1 cellular context compared by ENCODE assay signal in the genomic region with DNA sequence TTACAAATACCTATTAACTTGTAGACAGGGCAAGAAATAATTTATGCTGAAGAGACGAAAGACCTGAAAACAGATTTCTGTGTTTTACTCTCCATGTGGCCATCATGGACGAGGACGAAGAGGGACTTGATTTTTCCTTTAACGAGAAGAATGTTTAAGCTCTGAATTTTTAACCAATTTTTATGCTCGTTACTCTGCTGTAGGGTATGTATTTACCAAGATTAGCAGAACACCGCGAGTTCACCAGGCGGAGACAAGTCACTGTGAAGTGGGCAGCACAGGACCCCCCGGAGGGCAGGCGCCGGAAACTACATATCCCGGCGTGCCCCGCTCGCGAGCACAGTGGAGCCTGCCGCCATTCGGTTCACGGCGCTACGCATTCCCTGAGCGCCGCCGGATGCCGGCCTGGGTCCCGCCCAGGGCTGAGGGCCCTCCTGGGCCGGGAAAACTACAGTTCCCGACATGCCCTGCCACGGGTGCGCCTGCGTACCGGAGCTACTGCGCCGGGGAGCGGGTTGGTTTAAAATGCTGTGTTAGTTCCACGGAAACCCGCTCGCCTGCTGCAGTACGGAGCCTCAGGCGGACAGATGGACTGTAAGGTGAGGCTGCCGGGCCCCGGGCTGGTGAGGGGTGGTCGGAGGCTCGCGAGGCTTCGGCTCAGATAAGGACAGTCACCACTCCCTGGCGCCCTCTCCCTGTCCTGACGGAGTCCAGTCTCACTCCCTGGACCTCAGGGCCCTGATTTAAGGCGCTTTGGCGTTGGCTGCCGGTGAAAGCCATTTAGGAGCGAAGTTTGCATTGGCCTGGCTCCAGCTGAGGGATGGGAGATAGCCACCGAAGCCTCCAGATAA.
TF ChIP-seq lines count a peak whose summit lies in the region.

Gene CCDC150 (plus strand): TSS at position 536 of the 851 bp plus-strand sequence. CDS start 52 bp downstream, at position 588.

TF ChIP-seq in HepG2, 621 proteins besides CTCF, POLR2A, EP300 and RAD21 (continued from another document and continues in another):
- peak; percentile 91; the same call in 1 of the 2 replicates for TF ChIP-seq ZNF34 (CRISPR knock-in tag; IDR thresholded peaks at IDR 0.05; ENCODE audit: borderline replicate concordance)
- no peak for TF ChIP-seq JUNB (CRISPR knock-in tag; IDR thresholded peaks at IDR 0.05; ENCODE audit: borderline replicate concordance)
- TF ChIP-seq ZNF12 (CRISPR knock-in tag; IDR thresholded peaks at IDR 0.05) = peak; percentile 58
- TF ChIP-seq EZH2 (conservative IDR thresholded peaks at IDR 0.05; ENCODE audit: low read depth, low read length) = no peak
- peak; percentile 74; the same call in 1 of the 2 replicates for TF ChIP-seq MTA1 (CRISPR knock-in tag; IDR thresholded peaks at IDR 0.05; ENCODE audit: borderline replicate concordance)
- TF ChIP-seq, protein P1, sequence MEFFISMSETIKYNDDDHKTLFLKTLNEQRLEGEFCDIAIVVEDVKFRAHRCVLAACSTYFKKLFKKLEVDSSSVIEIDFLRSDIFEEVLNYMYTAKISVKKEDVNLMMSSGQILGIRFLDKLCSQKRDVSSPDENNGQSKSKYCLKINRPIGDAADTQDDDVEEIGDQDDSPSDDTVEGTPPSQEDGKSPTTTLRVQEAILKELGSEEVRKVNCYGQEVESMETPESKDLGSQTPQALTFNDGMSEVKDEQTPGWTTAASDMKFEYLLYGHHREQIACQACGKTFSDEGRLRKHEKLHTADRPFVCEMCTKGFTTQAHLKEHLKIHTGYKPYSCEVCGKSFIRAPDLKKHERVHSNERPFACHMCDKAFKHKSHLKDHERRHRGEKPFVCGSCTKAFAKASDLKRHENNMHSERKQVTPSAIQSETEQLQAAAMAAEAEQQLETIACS (CRISPR knock-in tag; IDR thresholded peaks at IDR 0.05) = no peak; the same call in 1 of the 2 replicates
- TF ChIP-seq CENPT (CRISPR knock-in tag; IDR thresholded peaks at IDR 0.05; ENCODE audit: low read depth) = no peak
- peak; percentile 36; the same call in 1 of the 2 replicates for TF ChIP-seq ETV6 (CRISPR knock-in tag; conservative IDR thresholded peaks at IDR 0.05)
- 0 out of 2 replicates have a peak, but pooled peaks have one; percentile 22 for TF ChIP-seq ZSCAN20 (CRISPR knock-in tag; IDR thresholded peaks at IDR 0.05; ENCODE audit: borderline replicate concordance)
- peak; percentile 66; the same call in 1 of the 2 replicates for TF ChIP-seq MYC (CRISPR knock-in tag; IDR thresholded peaks at IDR 0.05; ENCODE audit: borderline replicate concordance)
- TF ChIP-seq, protein P2, sequence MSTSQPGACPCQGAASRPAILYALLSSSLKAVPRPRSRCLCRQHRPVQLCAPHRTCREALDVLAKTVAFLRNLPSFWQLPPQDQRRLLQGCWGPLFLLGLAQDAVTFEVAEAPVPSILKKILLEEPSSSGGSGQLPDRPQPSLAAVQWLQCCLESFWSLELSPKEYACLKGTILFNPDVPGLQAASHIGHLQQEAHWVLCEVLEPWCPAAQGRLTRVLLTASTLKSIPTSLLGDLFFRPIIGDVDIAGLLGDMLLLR (CRISPR knock-in tag; IDR thresholded peaks at IDR 0.05) = no peak
- TF ChIP-seq NFYC (CRISPR knock-in tag; IDR thresholded peaks at IDR 0.05) = peak; percentile 66
- TF ChIP-seq ZNF350 (CRISPR knock-in tag; IDR thresholded peaks at IDR 0.05; ENCODE audit: borderline replicate concordance, low read depth) = peak; percentile 98; the same call in 1 of the 2 replicates
- TF ChIP-seq ZNF629 (CRISPR knock-in tag; conservative IDR thresholded peaks at IDR 0.05) = 0 out of 2 replicates have a peak, but pooled peaks have one; percentile 26
- peak; percentile 99 for TF ChIP-seq HOXA3 (CRISPR knock-in tag; IDR thresholded peaks at IDR 0.05)
- peak; percentile 56 for TF ChIP-seq FOXO1 (CRISPR knock-in tag; IDR thresholded peaks at IDR 0.05)
- TF ChIP-seq, protein P3, sequence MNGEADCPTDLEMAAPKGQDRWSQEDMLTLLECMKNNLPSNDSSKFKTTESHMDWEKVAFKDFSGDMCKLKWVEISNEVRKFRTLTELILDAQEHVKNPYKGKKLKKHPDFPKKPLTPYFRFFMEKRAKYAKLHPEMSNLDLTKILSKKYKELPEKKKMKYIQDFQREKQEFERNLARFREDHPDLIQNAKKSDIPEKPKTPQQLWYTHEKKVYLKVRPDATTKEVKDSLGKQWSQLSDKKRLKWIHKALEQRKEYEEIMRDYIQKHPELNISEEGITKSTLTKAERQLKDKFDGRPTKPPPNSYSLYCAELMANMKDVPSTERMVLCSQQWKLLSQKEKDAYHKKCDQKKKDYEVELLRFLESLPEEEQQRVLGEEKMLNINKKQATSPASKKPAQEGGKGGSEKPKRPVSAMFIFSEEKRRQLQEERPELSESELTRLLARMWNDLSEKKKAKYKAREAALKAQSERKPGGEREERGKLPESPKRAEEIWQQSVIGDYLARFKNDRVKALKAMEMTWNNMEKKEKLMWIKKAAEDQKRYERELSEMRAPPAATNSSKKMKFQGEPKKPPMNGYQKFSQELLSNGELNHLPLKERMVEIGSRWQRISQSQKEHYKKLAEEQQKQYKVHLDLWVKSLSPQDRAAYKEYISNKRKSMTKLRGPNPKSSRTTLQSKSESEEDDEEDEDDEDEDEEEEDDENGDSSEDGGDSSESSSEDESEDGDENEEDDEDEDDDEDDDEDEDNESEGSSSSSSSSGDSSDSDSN (CRISPR knock-in tag; IDR thresholded peaks at IDR 0.05) = peak; percentile 100
- no peak for TF ChIP-seq NKX3-1 (CRISPR knock-in tag; IDR thresholded peaks at IDR 0.05)
- peak; percentile 56; the same call in 1 of the 2 replicates for TF ChIP-seq EHMT2 (IDR thresholded peaks at IDR 0.05; ENCODE audit: borderline replicate concordance, low read depth, low read length)
- no peak for TF ChIP-seq ZNF275 (CRISPR knock-in tag; IDR thresholded peaks at IDR 0.05; ENCODE audit: borderline replicate concordance)
- TF ChIP-seq BRF2 (CRISPR knock-in tag; IDR thresholded peaks at IDR 0.05) = peak; percentile 91
- TF ChIP-seq FUBP1 (CRISPR knock-in tag; IDR thresholded peaks at IDR 0.05; ENCODE audit: borderline replicate concordance) = peak; percentile 65; the same call in 1 of the 2 replicates
- TF ChIP-seq ZFP1 (CRISPR knock-in tag; IDR thresholded peaks at IDR 0.05) = peak; percentile 64; the same call in 1 of the 2 replicates
- TF ChIP-seq RFXAP (CRISPR knock-in tag; IDR thresholded peaks at IDR 0.05; ENCODE audit: borderline replicate concordance) = no peak; the same call in 1 of the 2 replicates
- no peak for TF ChIP-seq ZNF264 (CRISPR knock-in tag; IDR thresholded peaks at IDR 0.05)
- peak; percentile 97 for TF ChIP-seq YY1 (IDR thresholded peaks at IDR 0.05; ENCODE audit: insufficient read depth, insufficient replicate concordance, low read depth, low read length)
- TF ChIP-seq STAG1 (CRISPR knock-in tag; IDR thresholded peaks at IDR 0.05) = peak; percentile 29; the same call in 1 of the 2 replicates
- no peak for TF ChIP-seq ZNF207 (IDR thresholded peaks at IDR 0.05; ENCODE audit: borderline replicate concordance)
- TF ChIP-seq ZNF460 (CRISPR knock-in tag; IDR thresholded peaks at IDR 0.05; ENCODE audit: borderline replicate concordance) = peak; percentile 14; the same call in 1 of the 2 replicates
- TF ChIP-seq ZNF224 (CRISPR knock-in tag; IDR thresholded peaks at IDR 0.05) = peak; percentile 81; the same call in 1 of the 2 replicates
- TF ChIP-seq ZNF766 (CRISPR knock-in tag; IDR thresholded peaks at IDR 0.05; ENCODE audit: borderline replicate concordance) = no peak
- TF ChIP-seq ZNF33B (CRISPR knock-in tag; IDR thresholded peaks at IDR 0.05) = peak; percentile 75; the same call in 1 of the 2 replicates
- TF ChIP-seq, protein P4, sequence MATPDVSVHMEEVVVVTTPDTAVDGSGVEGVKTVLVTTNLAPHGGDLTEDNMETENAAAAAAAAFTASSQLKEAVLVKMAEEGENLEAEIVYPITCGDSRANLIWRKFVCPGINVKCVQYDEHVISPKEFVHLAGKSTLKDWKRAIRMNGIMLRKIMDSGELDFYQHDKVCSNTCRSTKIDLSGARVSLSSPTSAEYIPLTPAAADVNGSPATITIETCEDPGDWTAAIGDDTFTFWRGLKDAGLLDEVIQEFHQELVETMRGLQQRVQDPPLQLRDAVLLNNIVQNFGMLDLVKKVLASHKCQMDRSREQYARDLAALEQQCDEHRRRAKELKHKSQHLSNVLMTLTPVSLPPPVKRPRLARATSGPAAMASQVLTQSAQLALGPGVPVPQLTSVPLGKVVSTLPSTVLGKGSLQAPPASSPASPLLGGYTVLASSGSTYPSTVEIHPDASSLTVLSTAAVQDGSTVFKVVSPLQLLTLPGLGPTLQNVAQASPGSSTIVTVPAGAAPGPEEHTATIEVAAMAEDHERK (CRISPR knock-in tag; IDR thresholded peaks at IDR 0.05; ENCODE audit: low read depth) = peak; percentile 91
- no peak for TF ChIP-seq SYNCRIP (IDR thresholded peaks at IDR 0.05; ENCODE audit: insufficient read depth, low read depth, low read length)
- 0 out of 2 replicates have a peak, but pooled peaks have one; percentile 58 for TF ChIP-seq ZNF329 (CRISPR knock-in tag; IDR thresholded peaks at IDR 0.05; ENCODE audit: low read depth)
- no peak for TF ChIP-seq ZNF17 (CRISPR knock-in tag; IDR thresholded peaks at IDR 0.05)
- peak; percentile 78; the same call in 1 of the 2 replicates for TF ChIP-seq ZNF768 (CRISPR knock-in tag; IDR thresholded peaks at IDR 0.05)
- TF ChIP-seq, protein P5, sequence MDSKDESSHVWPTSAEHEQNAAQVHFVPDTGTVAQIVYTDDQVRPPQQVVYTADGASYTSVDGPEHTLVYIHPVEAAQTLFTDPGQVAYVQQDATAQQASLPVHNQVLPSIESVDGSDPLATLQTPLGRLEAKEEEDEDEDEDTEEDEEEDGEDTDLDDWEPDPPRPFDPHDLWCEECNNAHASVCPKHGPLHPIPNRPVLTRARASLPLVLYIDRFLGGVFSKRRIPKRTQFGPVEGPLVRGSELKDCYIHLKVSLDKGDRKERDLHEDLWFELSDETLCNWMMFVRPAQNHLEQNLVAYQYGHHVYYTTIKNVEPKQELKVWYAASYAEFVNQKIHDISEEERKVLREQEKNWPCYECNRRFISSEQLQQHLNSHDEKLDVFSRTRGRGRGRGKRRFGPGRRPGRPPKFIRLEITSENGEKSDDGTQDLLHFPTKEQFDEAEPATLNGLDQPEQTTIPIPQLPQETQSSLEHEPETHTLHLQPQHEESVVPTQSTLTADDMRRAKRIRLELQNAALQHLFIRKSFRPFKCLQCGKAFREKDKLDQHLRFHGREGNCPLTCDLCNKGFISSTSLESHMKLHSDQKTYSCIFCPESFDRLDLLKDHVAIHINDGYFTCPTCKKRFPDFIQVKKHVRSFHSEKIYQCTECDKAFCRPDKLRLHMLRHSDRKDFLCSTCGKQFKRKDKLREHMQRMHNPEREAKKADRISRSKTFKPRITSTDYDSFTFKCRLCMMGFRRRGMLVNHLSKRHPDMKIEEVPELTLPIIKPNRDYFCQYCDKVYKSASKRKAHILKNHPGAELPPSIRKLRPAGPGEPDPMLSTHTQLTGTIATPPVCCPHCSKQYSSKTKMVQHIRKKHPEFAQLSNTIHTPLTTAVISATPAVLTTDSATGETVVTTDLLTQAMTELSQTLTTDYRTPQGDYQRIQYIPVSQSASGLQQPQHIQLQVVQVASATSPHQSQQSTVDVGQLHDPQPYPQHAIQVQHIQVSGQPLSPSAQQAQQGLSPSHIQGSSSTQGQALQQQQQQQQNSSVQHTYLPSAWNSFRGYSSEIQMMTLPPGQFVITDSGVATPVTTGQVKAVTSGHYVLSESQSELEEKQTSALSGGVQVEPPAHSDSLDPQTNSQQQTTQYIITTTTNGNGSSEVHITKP (CRISPR knock-in tag; IDR thresholded peaks at IDR 0.05; ENCODE audit: low read depth) = 0 out of 2 replicates have a peak, but pooled peaks have one; percentile 50
- peak; percentile 69 for TF ChIP-seq ZNF121 (CRISPR knock-in tag; IDR thresholded peaks at IDR 0.05)
- no peak for TF ChIP-seq IKZF1 (IDR thresholded peaks at IDR 0.05)
- no peak for TF ChIP-seq GRHL1 (CRISPR knock-in tag; conservative IDR thresholded peaks at IDR 0.05)
- no peak for TF ChIP-seq ZNF496 (CRISPR knock-in tag; IDR thresholded peaks at IDR 0.05; ENCODE audit: insufficient replicate concordance)
- TF ChIP-seq AGO2 (optimal IDR thresholded peaks at IDR 0.05; ENCODE audit: low read depth, low read length) = no peak
- peak; percentile 93 for TF ChIP-seq NR2C2 (CRISPR knock-in tag; IDR thresholded peaks at IDR 0.05; ENCODE audit: borderline replicate concordance)
